17 cellular contexts compared by ENCODE assay signal in the genomic region with DNA sequence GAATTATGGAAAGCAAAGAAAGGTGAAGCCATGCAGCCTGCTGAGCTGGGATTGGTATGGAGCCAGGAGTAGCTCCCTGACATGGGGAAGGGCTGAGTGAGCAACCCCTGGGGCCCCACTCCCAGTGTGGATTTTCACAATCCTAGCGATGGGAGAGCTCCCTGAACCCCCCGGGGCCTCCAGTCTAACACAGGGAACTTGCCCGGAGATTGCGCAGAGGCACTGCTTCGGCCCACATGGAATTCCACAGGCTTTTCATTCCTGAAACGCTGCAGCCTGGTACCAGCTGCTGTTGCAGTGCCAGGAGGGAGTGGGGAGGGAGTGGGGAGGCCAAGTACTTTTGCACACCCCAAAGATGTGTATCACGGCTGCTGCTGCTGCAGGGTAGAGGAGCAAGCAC.
DNase-seq lines count a peak whose midpoint lies in the region; ATAC-seq and TF ChIP-seq lines count a peak whose summit lies in the region.
"Had no signal": no experiment of that assay in that cellular context is flagged by ENCODE, and none has a peak within 500 bp of the region (broad histone marks: within the 10 kb centered on the region; RNA-seq: fewer than 3 reads in every experiment).

No MANE protein-coding gene starts in this region.

- peaks cover 5% of the 10 kb centered on the region for H3K9me3 Mint-ChIP-seq in neural progenitor cell
- H3K9me3 Mint-ChIP-seq: HFFc6 had no signal

- H3K27me3 ChIP-seq in neural progenitor cell = no peaks in the 10 kb centered on the region

- peaks cover 17% of the 10 kb centered on the region for H3K4me1 ChIP-seq in neural progenitor cell
- H3K4me1 ChIP-seq: HAP-1 had no signal

- DNase-seq in ELF-1 (ENCODE audit: low read depth, low spot score) = peak; percentile 25
- peak; percentile 66 for DNase-seq in NCI-H69 (lab: John Stamatoyannopoulos, UW)
- DNase-seq in neural progenitor cell (ENCODE audit: low spot score) = peak; percentile 11
- DNase-seq in retinal pigment epithelial cell (ENCODE audit: low read depth) = peak; percentile 30
- DNase-seq: C1 segment of cervical spinal cord; Calu3; CD4-positive, alpha-beta memory T cell; DMS153; DND-41; GDM1; HFFc6 had no signal

- TF ChIP-seq CTCF in neural progenitor cell (IDR thresholded peaks at IDR 0.05) (no peak), retinal pigment epithelial cell (conservative IDR thresholded peaks at IDR 0.05; ENCODE audit: low read depth, low read length) (no peak)

- H4K20me1 ChIP-seq in neural progenitor cell (ENCODE audit: low read depth) = no peaks in the 10 kb centered on the region

- peaks cover 8% of the 10 kb centered on the region for H3K4me1 Mint-ChIP-seq in neural progenitor cell
- H3K4me1 Mint-ChIP-seq: GM23338 had no signal

- H2AFZ ChIP-seq in neural progenitor cell (replicated peaks) = peak overlapping the region; percentile 77
- H2AFZ ChIP-seq: GM23338 had no signal

- no peak overlapping the region for H3K27ac Mint-ChIP-seq in neural progenitor cell
- H3K27ac Mint-ChIP-seq: CD4-positive, alpha-beta memory T cell; GM23338; HFFc6 had no signal

- no peak for ATAC-seq in HG03175 (IDR thresholded peaks at IDR 0.05; ENCODE audit: unreplicated experiment)
- no peak for ATAC-seq in HG03139 (IDR thresholded peaks at IDR 0.05; ENCODE audit: unreplicated experiment)
- no peak for ATAC-seq in HG03097 (IDR thresholded peaks at IDR 0.05; ENCODE audit: low FRiP score, unreplicated experiment)

- H3K27ac ChIP-seq in neural progenitor cell = no peak overlapping the region

- H3K27me3 Mint-ChIP-seq in neural progenitor cell (ENCODE audit: insufficient read depth, low read depth) = no peaks in the 10 kb centered on the region

- H3K36me3 ChIP-seq in neural progenitor cell = no peaks in the 10 kb centered on the region
- H3K36me3 ChIP-seq: HAP-1 had no signal

- no peak overlapping the region for H3K4me3 ChIP-seq in neural progenitor cell
- no peak overlapping the region for H3K4me3 ChIP-seq in retinal pigment epithelial cell (ENCODE audit: low read length)
- H3K4me3 ChIP-seq: GM12878, GM23338, HAP-1 had no signal

- no peak overlapping the region for H3K9ac ChIP-seq in neural progenitor cell

- H3K9me3 ChIP-seq in neural progenitor cell (ENCODE audit: low read depth) = no peaks in the 10 kb centered on the region
- H3K9me3 ChIP-seq: HAP-1 had no signal

- no peak overlapping the region for H3K4me2 ChIP-seq in neural progenitor cell
- H3K4me2 ChIP-seq: GM23338 had no signal

- no peaks in the 10 kb centered on the region for H3K36me3 Mint-ChIP-seq in neural progenitor cell

- H3F3A ChIP-seq in neural progenitor cell (ENCODE audit: low read depth) = no peaks in the 10 kb centered on the region

- H3K79me2 ChIP-seq in neural progenitor cell (ENCODE audit: low read depth) = no peaks in the 10 kb centered on the region

- no peak overlapping the region for H3K4me3 Mint-ChIP-seq in neural progenitor cell
- H3K4me3 Mint-ChIP-seq: CD4-positive, alpha-beta memory T cell; GM23338; HFFc6 had no signal

Comparison
In these comparisons a context has a peak if more than half of its experiments do, and no peak if none do; other contexts are left out.
1. DNase-seq: peak in every context shown above with its lines; median percentile 66 in NCI-H69; 30 in retinal pigment epithelial cell; 25 in ELF-1; 11 in neural progenitor cell.